Comparison of ENCODE assay signal across 19 cellular contexts in the genomic region with DNA sequence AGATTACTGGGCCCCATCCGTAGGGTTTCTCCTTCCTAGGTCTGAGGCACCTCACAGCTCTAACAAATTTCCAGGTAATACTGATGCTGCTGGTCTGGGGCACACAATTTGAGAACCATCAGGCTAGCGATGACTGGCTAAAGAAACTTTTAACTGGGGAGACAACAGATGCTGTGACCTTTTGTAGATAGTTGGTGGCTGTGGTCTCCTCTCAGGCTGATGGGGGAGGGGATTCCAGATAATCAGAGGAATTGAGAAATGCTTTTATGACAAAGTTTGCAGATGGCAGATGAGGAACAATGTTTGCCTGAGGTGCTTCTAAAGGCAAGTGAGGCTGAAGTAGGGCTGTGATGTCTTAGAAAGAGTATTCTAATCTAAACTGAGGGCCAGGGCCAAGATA. TPM values are rescaled to one million over a fixed set of nuclear protein-coding genes. Genes with fewer than 3 reads are reported as not detected.
DNase-seq lines count a peak whose midpoint lies in the region; ATAC-seq, FAIRE-seq and TF ChIP-seq lines count a peak whose summit lies in the region.
"Had no signal": no experiment of that assay in that cellular context is flagged by ENCODE, and none has a peak within 500 bp of the region (broad histone marks: within the 10 kb centered on the region; RNA-seq: fewer than 3 reads in every experiment).

No MANE protein-coding gene starts in this region.

- 0 out of 2 replicates have a peak, but pooled peaks cover 3% of the 10 kb centered on the region for H3K9me2 ChIP-seq in GM23338 (ENCODE audit: insufficient read depth)

- H3K9me3 ChIP-seq in OCI-LY3 (ENCODE audit: insufficient read depth, low read length) (no peaks in the 10 kb centered on the region), GM12878 (replicated peaks; ENCODE audit: control insufficient read depth, insufficient read depth, low read length) (peaks cover 1% of the 10 kb centered on the region; the same call in 1 of the 3 replicates), thymus (ENCODE audit: control insufficient read depth) (no peaks in the 10 kb centered on the region), right cardiac atrium (ENCODE audit: control insufficient read depth, low read length) (no peaks in the 10 kb centered on the region)
- H3K9me3 ChIP-seq: HAP-1 had no signal

- H3K27me3 Mint-ChIP-seq in GM23338 (ENCODE audit: insufficient read depth, low read depth, poor library complexity): peaks cover 4% of the 10 kb centered on the region

- no peak overlapping the region for H3K4me3 ChIP-seq in GM23338
- H3K4me3 ChIP-seq in OCI-LY3 (ENCODE audit: low read length): peak overlapping the region; percentile 15; the same call in 1 of the 2 replicates
- no peak overlapping the region for H3K4me3 ChIP-seq in GM12878
- H3K4me3 ChIP-seq in thymus (ENCODE audit: low read length): peak overlapping the region; percentile 44
- H3K4me3 ChIP-seq in right cardiac atrium (ENCODE audit: low read length): no peak overlapping the region
- H3K4me3 ChIP-seq: HAP-1 had no signal

- TF ChIP-seq POLR2A in GM12878 (IDR thresholded peaks at IDR 0.05; ENCODE audit: low read depth, low read length): no peak

- H2AFZ ChIP-seq in GM23338: peak overlapping the region; percentile 84; the same call in 1 of the 2 replicates
- no peak overlapping the region for H2AFZ ChIP-seq in OCI-LY3 (ENCODE audit: low read depth, low read length)
- no peak overlapping the region for H2AFZ ChIP-seq in GM12878 (ENCODE audit: control insufficient read depth, low read depth, low read length)

- H3K27me3 ChIP-seq in GM23338 (ENCODE audit: insufficient read depth): no peaks in the 10 kb centered on the region
- H3K27me3 ChIP-seq in OCI-LY3 (ENCODE audit: low read depth, low read length): peaks cover 86% of the 10 kb centered on the region
- H3K27me3 ChIP-seq in GM12878 (replicated peaks in 1 of 2; ENCODE audit: control insufficient read depth in 2 of 2, insufficient read depth in 2 of 2, low read length in 1 of 2): no peaks in the 10 kb centered on the region; a peak in 1 of 4 replicates
- no peaks in the 10 kb centered on the region for H3K27me3 ChIP-seq in thymus (ENCODE audit: control insufficient read depth, insufficient read depth)
- H3K27me3 ChIP-seq in right cardiac atrium (ENCODE audit: control insufficient read depth, insufficient read depth): peaks cover 3% of the 10 kb centered on the region

- H3K4me2 ChIP-seq in GM23338: peak overlapping the region; percentile 20; the same call in 1 of the 2 replicates
- peak overlapping the region; percentile 57 for H3K4me2 ChIP-seq in OCI-LY3 (ENCODE audit: low read length)
- H3K4me2 ChIP-seq in GM12878 (ENCODE audit: control insufficient read depth, insufficient read depth): no peak overlapping the region

- no peak for FAIRE-seq in GM12878 (lab: Jason Lieb, UNC)
- FAIRE-seq: A204.1, D721Med, GM18507 had no signal

- WGBS in GM12878 (ENCODE audit: insufficient coverage, insufficient replicate concordance, low lambda C conversion rate, missing lambda C conversion rate): 0% methylated on average over 2 of the region's 2 CpGs
- 20% methylated on average over 2 of the region's 2 CpGs for WGBS in thymus
- WGBS in right cardiac atrium: 71% methylated on average over 2 of the region's 2 CpGs

- ATAC-seq in GM23338 (no peak), GM12878 (no peak), GM21360 (IDR thresholded peaks at IDR 0.05; ENCODE audit: unreplicated experiment) (no peak), esophagus mucosa (no peak), HG02623 (IDR thresholded peaks at IDR 0.05; ENCODE audit: unreplicated experiment) (no peak), right cardiac atrium (no peak)
- ATAC-seq: CD8-positive, alpha-beta T cell had no signal

- POLR2A ChIA-PET in GM12878 (lab: Charles Lee): interaction anchor here (0.8 to 5.7 kb wide), 4 partner anchors 8 to 40 kb away, joined by 3 to 32 read pairs (median 6); no protein-coding TSS in a partner anchor

- intact Hi-C loops in GM12878 (cut with micrococcal nuclease; ENCODE audit: unreplicated experiment) (no loop called here), right cardiac atrium (cut with DNase I) (no loop called here)

- CTCF ChIA-PET in GM12878 (lab: Yijun Ruan, JAX): interaction anchor here (0.7 to 1.2 kb wide), 2 partner anchors 15 to 213 kb away, joined by 3 to 5 read pairs; no protein-coding TSS in a partner anchor

- TF ChIP-seq EP300 in GM12878 (IDR thresholded peaks at IDR 0.05; ENCODE audit: borderline replicate concordance in 1 of 2, control insufficient read depth in 1 of 2, low read depth in 2 of 2, low read length in 2 of 2): no peak

- H3K36me3 Mint-ChIP-seq in GM23338 (ENCODE audit: low read depth): no peaks in the 10 kb centered on the region
- H3K36me3 Mint-ChIP-seq: CD14-positive monocyte; CD8-positive, alpha-beta T cell had no signal

- SMC1A ChIA-PET in GM12878 (lab: Charles Lee; ENCODE audit: uncharacterized antibody, unreplicated experiment): interaction anchor here (0.6 to 11.4 kb wide), 7 partner anchors 10 to 845 kb away, joined by 3 to 199 read pairs (median 13); a partner anchor contains a TSS

- no peak for TF ChIP-seq CTCF in GM23338 (conservative IDR thresholded peaks at IDR 0.05; ENCODE audit: low read depth in 2 of 2)
- TF ChIP-seq CTCF in OCI-LY3 (IDR thresholded peaks at IDR 0.05; ENCODE audit: low read depth, low read length): no peak
- no peak for TF ChIP-seq CTCF in GM12878 (IDR thresholded peaks at IDR 0.05 in 2 of 3, conservative IDR thresholded peaks at IDR 0.05 in 1 of 3; ENCODE audit: control insufficient read depth in 2 of 3, extremely low read depth in 1 of 3, insufficient read depth in 1 of 3, low read depth in 3 of 3, low read length in 3 of 3)

- no peaks in the 10 kb centered on the region for H4K20me1 ChIP-seq in GM23338 (replicated peaks; ENCODE audit: insufficient read depth)
- peaks cover 18% of the 10 kb centered on the region for H4K20me1 ChIP-seq in OCI-LY3 (ENCODE audit: insufficient read depth, low read length)
- H4K20me1 ChIP-seq in GM12878 (ENCODE audit: control insufficient read depth, insufficient read depth): no peaks in the 10 kb centered on the region

- no peaks in the 10 kb centered on the region for H3K9me3 Mint-ChIP-seq in GM23338

- no peaks in the 10 kb centered on the region for H3K79me2 ChIP-seq in GM23338 (replicated peaks; ENCODE audit: insufficient read depth)
- no peaks in the 10 kb centered on the region for H3K79me2 ChIP-seq in OCI-LY3 (ENCODE audit: low read length)
- no peaks in the 10 kb centered on the region for H3K79me2 ChIP-seq in GM12878 (ENCODE audit: control insufficient read depth, insufficient read depth, low read length)

- in situ Hi-C loops in GM12878 (cut with MboI): no loop called here

- peaks cover 14% of the 10 kb centered on the region for H3K4me1 Mint-ChIP-seq in GM23338

- BruUV-seq in GM12878 (replicated peaks; lab: Mats Ljungman, UMichigan): no TSS peak

- no peaks in the 10 kb centered on the region for H3K36me3 ChIP-seq in GM23338 (ENCODE audit: insufficient read depth)
- no peaks in the 10 kb centered on the region for H3K36me3 ChIP-seq in OCI-LY3 (replicated peaks; ENCODE audit: low read depth, low read length)
- no peaks in the 10 kb centered on the region for H3K36me3 ChIP-seq in GM12878 (ENCODE audit: control insufficient read depth in 2 of 2, insufficient read depth in 2 of 2, low read length in 1 of 2)
- H3K36me3 ChIP-seq in thymus (ENCODE audit: control insufficient read depth, insufficient read depth): no peaks in the 10 kb centered on the region
- H3K36me3 ChIP-seq: HAP-1 had no signal

- no peak overlapping the region for H3K9ac ChIP-seq in OCI-LY3 (ENCODE audit: low read length)
- H3K9ac ChIP-seq in GM12878 (ENCODE audit: control insufficient read depth, insufficient read depth, low read length): no peak overlapping the region

- no peak overlapping the region for H3K27ac ChIP-seq in GM23338 (ENCODE audit: low read depth)
- no peak overlapping the region for H3K27ac ChIP-seq in OCI-LY3 (ENCODE audit: low read length)
- peak overlapping the region; percentile 10; the same call in 1 of the 2 replicates for H3K27ac ChIP-seq in GM12878 (ENCODE audit: control insufficient read depth, insufficient read depth)
- peak overlapping the region; percentile 98 for H3K27ac ChIP-seq in thymus (ENCODE audit: low read depth)
- no peak overlapping the region for H3K27ac ChIP-seq in right cardiac atrium (ENCODE audit: low read length)

- RAD21 ChIA-PET in GM12878 (lab: Charles Lee; ENCODE audit: unreplicated experiment): interaction anchor here (1.0 to 6.9 kb wide), 7 partner anchors 8 to 43 kb away, joined by 3 to 58 read pairs (median 5); no protein-coding TSS in a partner anchor

- no peak overlapping the region for H3K4me3 Mint-ChIP-seq in GM23338
- H3K4me3 Mint-ChIP-seq: CD14-positive monocyte; CD8-positive, alpha-beta T cell had no signal

- H3F3A ChIP-seq in GM23338 (replicated peaks; ENCODE audit: low read depth): no peaks in the 10 kb centered on the region

- DNase-seq in GM23338 (ENCODE audit: low spot score) (no peak), GM12878 (ENCODE audit: low read depth, low spot score) (no peak), right cardiac atrium (no peak)
- DNase-seq: CD8-positive, alpha-beta T cell; COR-L47; GF-D8; GOT3; KBM-7 had no signal

- 0 out of 2 replicates have a peak overlapping the region, but pooled peaks have one; percentile 10 for H3K27ac Mint-ChIP-seq in GM23338
- H3K27ac Mint-ChIP-seq: CD14-positive monocyte had no signal

- no peak for TF ChIP-seq RAD21 in GM12878 (IDR thresholded peaks at IDR 0.05; ENCODE audit: insufficient read depth, low read depth, low read length)

- H3K4me1 ChIP-seq in GM23338 (ENCODE audit: insufficient read depth): peaks cover 8% of the 10 kb centered on the region
- peaks cover 26% of the 10 kb centered on the region for H3K4me1 ChIP-seq in OCI-LY3 (ENCODE audit: low read length)
- H3K4me1 ChIP-seq in GM12878 (ENCODE audit: control insufficient read depth, insufficient read depth, low read length): peaks cover 29% of the 10 kb centered on the region
- peaks cover 68% of the 10 kb centered on the region for H3K4me1 ChIP-seq in thymus (ENCODE audit: control insufficient read depth, insufficient read depth, low read length)
- no peaks in the 10 kb centered on the region for H3K4me1 ChIP-seq in right cardiac atrium (ENCODE audit: control insufficient read depth, insufficient read depth, low read length)
- H3K4me1 ChIP-seq: HAP-1 had no signal

RNA-seq across cellular contexts. Expression of a gene that starts 13.8 kb away (rescaled TPM):
- not detected in 2 replicates for total RNA-seq in GM23338 (2014; rRNA removed; shearing (Covaris generic))
- polyA plus RNA-seq in GM23338 (2016; fragmentation: Nextera tagmentation; extraction: Ambion mirVana) (not detected in 2 replicates), GM12878 (2011; rRNA removed) (0.05 and 0.09 TPM in 2 replicates), GM12878 (2014; fragmentation: Illumina TruSeq; extraction: Trizol) (3.0 and 3.6 TPM in 2 replicates), GM12878 (2014; fragmentation: Nextera tagmentation; extraction: Ambion mirVana) (1 to 10 TPM; 3.1 to 3.9 TPM), GM12878 (2014; rRNA removed) (1.5 and 2.4 TPM in 2 replicates), GM12878 (2016; fragmentation: Nextera tagmentation; extraction: Ambion mirVana) (under 1 TPM; 0.52 to 0.77 TPM), thymus (133 TPM), right cardiac atrium (not detected)
- total RNA-seq in GM12878 (2013; cell fraction: nucleolus; rRNA removed): 0.47 and 0.48 TPM in 2 replicates
- total RNA-seq in GM12878 (2014; rRNA removed) (2.6 and 2.9 TPM in 2 replicates), GM12878 (2014; rRNA removed; fragmentation: Illumina TruSeq; extraction: Trizol) (2.3 TPM in 2 replicates), GM12878 (2021) (1.8 and 2.3 TPM in 2 replicates), esophagus mucosa (not detected), right cardiac atrium (not detected)
- 11.3 TPM for polyA plus RNA-seq in GM12878 (2011; ENCODE audit: low read depth)
- 0.04 and 0.05 TPM in 2 replicates for polyA plus RNA-seq in GM12878 (2011; cell fraction: cytosol; rRNA removed)
- 0.07 TPM in 1 of 2 replicates, not detected in the other for polyA plus RNA-seq in GM12878 (2011; cell fraction: nucleus; rRNA removed)
- polyA plus RNA-seq in GM12878 (2012): 0.38 and 10.5 TPM in 2 replicates
- 0.62 TPM in 1 of 2 replicates, not detected in the other for polyA minus RNA-seq in GM12878 (2011; rRNA and poly(A)+ RNA removed)
- polyA minus RNA-seq in GM12878 (2011; cell fraction: cytosol; rRNA and poly(A)+ RNA removed): not detected in 2 replicates
- not detected in 2 replicates for polyA minus RNA-seq in GM12878 (2011; cell fraction: nucleus; rRNA and poly(A)+ RNA removed)
- polyA plus RNA-seq: BJ, CD14-positive monocyte had no signal

RNA-seq across cellular contexts. Expression of a gene that starts 30.6 kb away (rescaled TPM):
- 11.6 and 13.9 TPM in 2 replicates for total RNA-seq in GM23338 (2014; rRNA removed; shearing (Covaris generic))
- polyA plus RNA-seq in GM23338 (2016; fragmentation: Nextera tagmentation; extraction: Ambion mirVana) (3.6 and 6.3 TPM in 2 replicates), GM12878 (2011; rRNA removed) (74.1 and 78.7 TPM in 2 replicates), GM12878 (2014; fragmentation: Illumina TruSeq; extraction: Trizol) (21.0 and 23.7 TPM in 2 replicates), GM12878 (2014; fragmentation: Nextera tagmentation; extraction: Ambion mirVana) (10 to 100 TPM in 1 of 2 experiments, 1 to 10 TPM in 1; 10.0 to 10.8 TPM), GM12878 (2014; rRNA removed) (14.3 and 17.4 TPM in 2 replicates), GM12878 (2016; fragmentation: Nextera tagmentation; extraction: Ambion mirVana) (10 to 100 TPM in 1 of 2 experiments, 1 to 10 TPM in 1; 9.8 to 10.8 TPM), thymus (42.8 TPM), right cardiac atrium (5.0 TPM)
- total RNA-seq in GM12878 (2013; cell fraction: nucleolus; rRNA removed): 1,143 and 1,248 TPM in 2 replicates
- total RNA-seq in GM12878 (2014; rRNA removed) (10.3 and 15.3 TPM in 2 replicates), GM12878 (2014; rRNA removed; fragmentation: Illumina TruSeq; extraction: Trizol) (16.5 and 16.9 TPM in 2 replicates), GM12878 (2021) (11.3 and 13.0 TPM in 2 replicates), esophagus mucosa (7.0 TPM), right cardiac atrium (10 to 100 TPM; 10.1 to 13.4 (median 11.8) TPM)
- polyA plus RNA-seq in GM12878 (2011; ENCODE audit: low read depth): 32.2 TPM
- 25.7 and 31.0 TPM in 2 replicates for polyA plus RNA-seq in GM12878 (2011; cell fraction: cytosol; rRNA removed)
- 87.9 and 98.5 TPM in 2 replicates for polyA plus RNA-seq in GM12878 (2011; cell fraction: nucleus; rRNA removed)
- polyA plus RNA-seq in GM12878 (2012): 9.8 and 36.1 TPM in 2 replicates
- 40.2 and 47.4 TPM in 2 replicates for polyA minus RNA-seq in GM12878 (2011; rRNA and poly(A)+ RNA removed)
- polyA minus RNA-seq in GM12878 (2011; cell fraction: cytosol; rRNA and poly(A)+ RNA removed): 7.9 and 22.1 TPM in 2 replicates
- 67.9 and 91.2 TPM in 2 replicates for polyA minus RNA-seq in GM12878 (2011; cell fraction: nucleus; rRNA and poly(A)+ RNA removed)

Comparison
In these comparisons a context has a peak if more than half of its experiments do, and no peak if none do; other contexts are left out.
1. H3K27ac ChIP-seq: peak in GM12878 (single experiment) and thymus (single experiment); none in GM23338 (single experiment), OCI-LY3 (single experiment) and right cardiac atrium (single experiment).
2. H3K4me3 ChIP-seq: peak in OCI-LY3 (single experiment) and thymus (single experiment); none in GM23338 (single experiment), GM12878 (single experiment) and right cardiac atrium (single experiment).